ENCODE assay signal across 13 cellular contexts in the genomic region with DNA sequence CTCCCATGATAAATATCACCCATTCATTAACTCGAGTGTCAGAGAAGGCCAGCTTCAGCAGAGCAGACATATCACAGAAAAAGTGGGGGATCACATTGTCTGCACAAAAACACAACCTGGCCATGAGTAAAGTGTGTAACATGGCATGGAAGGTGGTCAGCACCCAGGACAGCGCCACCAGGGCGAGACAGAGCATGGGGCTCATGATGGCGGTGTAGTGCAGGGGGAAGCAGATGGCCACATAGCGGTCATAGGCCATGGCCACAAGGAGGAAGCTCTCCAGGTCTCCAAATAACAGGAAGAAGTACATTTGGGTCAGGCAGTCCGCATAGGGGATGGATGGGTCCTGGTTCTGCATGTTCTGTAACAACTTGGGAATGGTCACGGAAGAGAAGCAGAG. TPM values are rescaled to one million over a fixed set of nuclear protein-coding genes. Genes with fewer than 3 reads are reported as not detected.
DNase-seq lines count a peak whose midpoint lies in the region; ATAC-seq, FAIRE-seq and TF ChIP-seq lines count a peak whose summit lies in the region.
"Not testable (repeated sequence)": the region's sequence is repeated elsewhere in the genome, so short reads cannot be mapped to it uniquely, and the experiment has no call there.
"Had no signal": no experiment of that assay in that cellular context is flagged by ENCODE, and none has a peak within 500 bp of the region (broad histone marks: within the 10 kb centered on the region; RNA-seq: fewer than 3 reads in every experiment).

No MANE protein-coding gene starts in this region.

- DNase-seq in A549 (ENCODE audit: low read depth in 1 of 2, low spot score in 1 of 2) (peak in 1 of 2 experiments; percentile 11), KBM-7 (peak; percentile 26), OCI-M1 (lab: John Stamatoyannopoulos, UW) (peak; percentile 55), UCSD-AML1 (lab: John Stamatoyannopoulos, UW; ENCODE audit: unreplicated experiment) (peak; percentile 59), endodermal cell (peak; percentile 83), myocyte (ENCODE audit: low read depth) (peak; percentile 1)
- not testable (repeated sequence) for DNase-seq in GM18507 (ENCODE audit: extremely low spot score, insufficient read length, low read depth)
- DNase-seq in activated naive CD4-positive, alpha-beta T cell treated with anti-CD3 and anti-CD28 coated beads for 36 hours: peak; percentile 22

- H3K27me3 Mint-ChIP-seq in activated naive CD4-positive, alpha-beta T cell treated with anti-CD3 and anti-CD28 coated beads for 36 hours (ENCODE audit: low read depth): peaks cover 15% of the 10 kb centered on the region
- H3K27me3 Mint-ChIP-seq in endodermal cell (ENCODE audit: insufficient read depth): not testable (repeated sequence)

- H3K36me3 Mint-ChIP-seq in activated naive CD4-positive, alpha-beta T cell treated with anti-CD3 and anti-CD28 coated beads for 36 hours (ENCODE audit: low read depth); endodermal cell (ENCODE audit: low read depth): not testable (repeated sequence)

- CTCF ChIA-PET in A549 (lab: Yijun Ruan, JAX); activated naive CD4-positive, alpha-beta T cell treated with anti-CD3 and anti-CD28 coated beads for 36 hours (lab: Charles Lee): not testable (repeated sequence)

- not testable (repeated sequence) for H3K36me3 ChIP-seq in endodermal cell (ENCODE audit: control insufficient read depth, insufficient read depth, low read length)

- H3K4me1 ChIP-seq in A549; endodermal cell (ENCODE audit: control insufficient read depth, insufficient read depth, low read length): not testable (repeated sequence)

- not testable (repeated sequence) for H3K9me3 ChIP-seq in A549
- H3K9me3 ChIP-seq in endodermal cell (ENCODE audit: control insufficient read depth, low read length): peaks cover 17% of the 10 kb centered on the region

- H3K4me1 Mint-ChIP-seq in activated naive CD4-positive, alpha-beta T cell treated with anti-CD3 and anti-CD28 coated beads for 36 hours (ENCODE audit: low read depth); endodermal cell: not testable (repeated sequence)

- TF ChIP-seq POLR2A in A549 (IDR thresholded peaks at IDR 0.05; ENCODE audit: low read length): not testable (repeated sequence)

- intact Hi-C loops in activated naive CD4-positive, alpha-beta T cell treated with anti-CD3 and anti-CD28 coated beads for 36 hours (cut with micrococcal nuclease): not testable (repeated sequence)

- H3K4me3 Mint-ChIP-seq in activated naive CD4-positive, alpha-beta T cell treated with anti-CD3 and anti-CD28 coated beads for 36 hours; endodermal cell: not testable (repeated sequence)

- H3K27me3 ChIP-seq in endodermal cell (ENCODE audit: control insufficient read depth, insufficient read depth, low read length, poor library complexity, severe bottlenecking): not testable (repeated sequence)

- H3K4me2 ChIP-seq in A549: not testable (repeated sequence)

- not testable (repeated sequence) for H3K27ac Mint-ChIP-seq in activated naive CD4-positive, alpha-beta T cell treated with anti-CD3 and anti-CD28 coated beads for 36 hours; endodermal cell

- 21% methylated on average over 7 of the region's 7 CpGs for WGBS in A549 (ENCODE audit: missing lambda C conversion rate)
- 20 to 57% methylated on average over 1 to 7 of the region's 7 CpGs for WGBS in endodermal cell (ENCODE audit: insufficient coverage in 1 of 2, insufficient read length in 1 of 2), 2 experiments

- ATAC-seq in A549: peak; percentile 62 to 73; a peak in 4 of 6 replicates

- TF ChIP-seq RAD21 in A549 (conservative IDR thresholded peaks at IDR 0.05 in 1 of 2, IDR thresholded peaks at IDR 0.05 in 1 of 2): not testable (repeated sequence)

- not testable (repeated sequence) for TF ChIP-seq CTCF in A549 (IDR thresholded peaks at IDR 0.05); endodermal cell (conservative IDR thresholded peaks at IDR 0.05)

- not testable (repeated sequence) for H3K9ac ChIP-seq in endodermal cell (ENCODE audit: extremely low read depth, low read length, poor library complexity, severe bottlenecking)

- not testable (repeated sequence) for H3K9me3 Mint-ChIP-seq in activated naive CD4-positive, alpha-beta T cell treated with anti-CD3 and anti-CD28 coated beads for 36 hours
- peaks cover 57% of the 10 kb centered on the region for H3K9me3 Mint-ChIP-seq in endodermal cell

- not testable (repeated sequence) for TF ChIP-seq EP300 in A549 (IDR thresholded peaks at IDR 0.05)

- in situ Hi-C loops in KBM-7 (cut with MboI; ENCODE audit: low pct_unique_long_range_greater_than_20kb, low sequenced_read_pairs): not testable (repeated sequence)

- not testable (repeated sequence) for H3K4me3 ChIP-seq in A549; endodermal cell (ENCODE audit: low read length)

- H3K27ac ChIP-seq in A549; endodermal cell (ENCODE audit: low read depth, low read length): not testable (repeated sequence)

- FAIRE-seq in A549 (lab: Jason Lieb, UNC): not testable (repeated sequence)
- FAIRE-seq in GM18507 (lab: Jason Lieb, UNC): peak; percentile 35

- POLR2A ChIA-PET in A549 (lab: Yijun Ruan, JAX): not testable (repeated sequence)

TF ChIP-seq in A549, 52 proteins besides CTCF, POLR2A, EP300 and RAD21 (continues in another document):
- TF ChIP-seq, protein P1, sequence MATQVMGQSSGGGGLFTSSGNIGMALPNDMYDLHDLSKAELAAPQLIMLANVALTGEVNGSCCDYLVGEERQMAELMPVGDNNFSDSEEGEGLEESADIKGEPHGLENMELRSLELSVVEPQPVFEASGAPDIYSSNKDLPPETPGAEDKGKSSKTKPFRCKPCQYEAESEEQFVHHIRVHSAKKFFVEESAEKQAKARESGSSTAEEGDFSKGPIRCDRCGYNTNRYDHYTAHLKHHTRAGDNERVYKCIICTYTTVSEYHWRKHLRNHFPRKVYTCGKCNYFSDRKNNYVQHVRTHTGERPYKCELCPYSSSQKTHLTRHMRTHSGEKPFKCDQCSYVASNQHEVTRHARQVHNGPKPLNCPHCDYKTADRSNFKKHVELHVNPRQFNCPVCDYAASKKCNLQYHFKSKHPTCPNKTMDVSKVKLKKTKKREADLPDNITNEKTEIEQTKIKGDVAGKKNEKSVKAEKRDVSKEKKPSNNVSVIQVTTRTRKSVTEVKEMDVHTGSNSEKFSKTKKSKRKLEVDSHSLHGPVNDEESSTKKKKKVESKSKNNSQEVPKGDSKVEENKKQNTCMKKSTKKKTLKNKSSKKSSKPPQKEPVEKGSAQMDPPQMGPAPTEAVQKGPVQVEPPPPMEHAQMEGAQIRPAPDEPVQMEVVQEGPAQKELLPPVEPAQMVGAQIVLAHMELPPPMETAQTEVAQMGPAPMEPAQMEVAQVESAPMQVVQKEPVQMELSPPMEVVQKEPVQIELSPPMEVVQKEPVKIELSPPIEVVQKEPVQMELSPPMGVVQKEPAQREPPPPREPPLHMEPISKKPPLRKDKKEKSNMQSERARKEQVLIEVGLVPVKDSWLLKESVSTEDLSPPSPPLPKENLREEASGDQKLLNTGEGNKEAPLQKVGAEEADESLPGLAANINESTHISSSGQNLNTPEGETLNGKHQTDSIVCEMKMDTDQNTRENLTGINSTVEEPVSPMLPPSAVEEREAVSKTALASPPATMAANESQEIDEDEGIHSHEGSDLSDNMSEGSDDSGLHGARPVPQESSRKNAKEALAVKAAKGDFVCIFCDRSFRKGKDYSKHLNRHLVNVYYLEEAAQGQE (IDR thresholded peaks at IDR 0.05): peak; percentile 85

RNA-seq across cellular contexts. Expression of a gene that starts 0.4 kb away (rescaled TPM):
- polyA plus RNA-seq in A549 (2011; rRNA removed): not detected in 2 replicates
- polyA plus RNA-seq in A549 (2012; cell fraction: cytosol; rRNA removed): not detected in 2 replicates
- polyA plus RNA-seq in A549 (2012; cell fraction: nucleus; rRNA removed): not detected in 2 replicates
- not detected in 3 replicates for polyA plus RNA-seq in A549 (2017; fragmentation: RNase III; extraction: RNeasy Plus Mini Kit Qiagen cat#74134 plus additional on column Dnase treatment)
- not detected in 2 replicates for polyA minus RNA-seq in A549 (2011; rRNA and poly(A)+ RNA removed)
- not detected for total RNA-seq in activated naive CD4-positive, alpha-beta T cell treated with anti-CD3 and anti-CD28 coated beads for 36 hours
- total RNA-seq in endodermal cell: not detected
- not detected for polyA plus RNA-seq in endodermal cell (2013, experiment 1 of 2)
- polyA plus RNA-seq in endodermal cell (2013, experiment 2 of 2): not detected
- total RNA-seq in myocyte: not detected in 2 replicates
- polyA plus RNA-seq in myocyte (2012): not detected
- total RNA-seq: CD8-positive, alpha-beta T cell; H4; PC-9; Right ventricle myocardium inferior had no signal
- polyA plus RNA-seq: BJ had no signal

RNA-seq across cellular contexts. Expression of a gene that starts 11.7 kb away (rescaled TPM):
- polyA plus RNA-seq in A549 (2011; rRNA removed) (not detected in 2 replicates), A549 (2017; fragmentation: RNase III; extraction: RNeasy Plus Mini Kit Qiagen cat#74134 plus additional on column Dnase treatment) (not detected in 3 replicates)
- not detected in 2 replicates for polyA plus RNA-seq in A549 (2012; cell fraction: cytosol; rRNA removed)
- polyA plus RNA-seq in A549 (2012; cell fraction: nucleus; rRNA removed): not detected in 2 replicates
- not detected in 2 replicates for polyA minus RNA-seq in A549 (2011; rRNA and poly(A)+ RNA removed)
- total RNA-seq in activated naive CD4-positive, alpha-beta T cell treated with anti-CD3 and anti-CD28 coated beads for 36 hours: 1 to 10 TPM; 2.6 to 3.0 TPM
- total RNA-seq in endodermal cell (not detected), myocyte (not detected in 2 replicates)
- polyA plus RNA-seq in endodermal cell (2013, experiment 1 of 2): not detected
- polyA plus RNA-seq in endodermal cell (2013, experiment 2 of 2): not detected
- not detected for polyA plus RNA-seq in myocyte (2012)
- total RNA-seq: H4, PC-9 had no signal
- polyA plus RNA-seq: BJ had no signal

RNA-seq across cellular contexts. Expression of a gene that starts 13.4 kb away (rescaled TPM):
- not detected in 2 replicates for polyA plus RNA-seq in A549 (2011; rRNA removed)
- polyA plus RNA-seq in A549 (2012; cell fraction: cytosol; rRNA removed): not detected in 2 replicates
- polyA plus RNA-seq in A549 (2012; cell fraction: nucleus; rRNA removed): not detected in 2 replicates
- polyA plus RNA-seq in A549 (2017; fragmentation: RNase III; extraction: RNeasy Plus Mini Kit Qiagen cat#74134 plus additional on column Dnase treatment): not detected in 3 replicates
- not detected in 2 replicates for polyA minus RNA-seq in A549 (2011; rRNA and poly(A)+ RNA removed)
- total RNA-seq in activated naive CD4-positive, alpha-beta T cell treated with anti-CD3 and anti-CD28 coated beads for 36 hours: not detected
- not detected for total RNA-seq in endodermal cell
- polyA plus RNA-seq in endodermal cell (2013, experiment 1 of 2): not detected
- polyA plus RNA-seq in endodermal cell (2013, experiment 2 of 2): not detected
- total RNA-seq in myocyte: not detected in 2 replicates
- polyA plus RNA-seq in myocyte (2012): not detected
- total RNA-seq: CD8-positive, alpha-beta T cell; H4; PC-9; Right ventricle myocardium inferior had no signal
- polyA plus RNA-seq: BJ had no signal

RNA-seq across cellular contexts. Expression of a gene that starts 35.8 kb away (rescaled TPM):
- polyA plus RNA-seq in A549 (2011; rRNA removed) (not detected in 2 replicates), A549 (2017; fragmentation: RNase III; extraction: RNeasy Plus Mini Kit Qiagen cat#74134 plus additional on column Dnase treatment) (not detected in 3 replicates)
- polyA plus RNA-seq in A549 (2012; cell fraction: cytosol; rRNA removed): not detected in 2 replicates
- not detected in 2 replicates for polyA plus RNA-seq in A549 (2012; cell fraction: nucleus; rRNA removed)
- not detected in 2 replicates for polyA minus RNA-seq in A549 (2011; rRNA and poly(A)+ RNA removed)
- total RNA-seq in activated naive CD4-positive, alpha-beta T cell treated with anti-CD3 and anti-CD28 coated beads for 36 hours: not detected
- total RNA-seq in endodermal cell (not detected), myocyte (not detected in 2 replicates)
- not detected for polyA plus RNA-seq in endodermal cell (2013, experiment 1 of 2)
- not detected for polyA plus RNA-seq in endodermal cell (2013, experiment 2 of 2)
- not detected for polyA plus RNA-seq in myocyte (2012)
- total RNA-seq: CD8-positive, alpha-beta T cell; H4; PC-9; Right ventricle myocardium inferior had no signal
- polyA plus RNA-seq: BJ had no signal
